ENCODE assay signal across 8 cellular contexts in genomic region chr16:17847234-17847795, GRCh38.
"Had no signal": no experiment of that assay in that cellular context is flagged by ENCODE, and none has a peak within 500 bp of the region (broad histone marks: within the 10 kb centered on the region; RNA-seq: fewer than 3 reads in every experiment).

No MANE protein-coding gene starts in this region.

- DNase-seq: GDM1, GF-D8 had no signal

- ATAC-seq: GM12878 had no signal

- H3K4me3 ChIP-seq: GM12878 had no signal

- FAIRE-seq: G401.6, GM12878, GM12891, GM12892, GM18507, GM19239 had no signal
